8 cellular contexts compared by ENCODE assay signal in the genomic region with DNA sequence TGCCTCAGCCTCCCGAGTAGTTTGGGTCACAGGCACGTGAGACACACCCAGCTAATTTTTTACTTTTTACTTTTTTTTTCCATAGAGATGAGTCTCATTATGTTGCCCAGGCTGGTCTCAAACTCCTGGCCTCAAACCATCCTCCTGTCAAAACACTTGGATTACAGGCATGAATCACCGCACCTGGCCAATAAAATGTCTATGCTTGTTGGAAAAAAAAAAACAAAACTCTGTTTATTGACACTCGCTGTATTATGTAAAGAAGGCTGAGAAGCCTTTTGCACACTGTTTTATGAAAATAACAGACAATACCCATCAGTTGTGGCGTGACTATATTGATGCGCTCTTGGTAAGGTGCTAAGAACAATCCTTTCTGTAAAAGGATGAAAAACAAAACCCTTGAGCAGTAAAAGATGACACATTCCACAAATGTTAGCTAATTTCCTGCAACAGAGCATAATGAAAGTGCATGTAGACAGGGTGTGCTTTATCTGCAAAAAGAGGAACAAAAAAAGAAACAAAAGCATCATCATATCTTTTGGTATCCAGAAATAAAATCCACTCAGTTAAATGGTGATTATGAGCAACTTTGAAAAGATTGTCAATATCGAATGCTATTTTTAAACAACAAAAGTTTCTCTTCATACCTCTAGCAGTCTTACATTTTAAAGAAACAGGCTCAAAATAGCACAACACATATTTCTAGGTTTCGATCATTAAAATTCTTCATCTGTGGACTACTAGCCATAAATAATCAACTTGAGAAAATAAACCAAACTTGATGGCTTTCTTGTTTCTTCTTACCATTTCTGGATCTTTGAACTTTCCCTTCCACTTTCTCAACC.
DNase-seq lines count a peak whose midpoint lies in the region; ATAC-seq lines count a peak whose summit lies in the region.

No MANE protein-coding gene starts in this region.

- DNase-seq in Daoy (ENCODE audit: low read depth) (peak; percentile 59), epithelial cell of prostate (ENCODE audit: low read depth, low spot score) (no peak), NCI-H146 treated with DMSO at 0.1 percent for 48 hours (lab: John Stamatoyannopoulos, UW; ENCODE audit: unreplicated experiment) (no peak), cerebellar cortex (ENCODE audit: low spot score) (no peak), DMS 273 treated with DMSO at 0.1 percent for 48 hours (lab: John Stamatoyannopoulos, UW) (no peak)
- no peak for DNase-seq in stimulated activated CD4-positive, alpha-beta T cell treated with anti-CD3 and anti-CD28 coated beads, Interleukin-2, amount 100 ng/mL, for 24 hours

- ATAC-seq in GM21528 (IDR thresholded peaks at IDR 0.05; ENCODE audit: low FRiP score, unreplicated experiment) (peak; percentile 67), HG03575 (IDR thresholded peaks at IDR 0.05; ENCODE audit: extremely low read depth, insufficient number of reproducible peaks, low FRiP score, unreplicated experiment) (peak; percentile 83)

- H3K27ac ChIP-seq in epithelial cell of prostate, result peak overlapping the region; percentile 16
